ENCODE assay signal across 8 cellular contexts in genomic region chr6:10695086-10695657, GRCh38. TPM values are rescaled to one million over a fixed set of nuclear protein-coding genes. Genes with fewer than 3 reads are reported as not detected.
A peak's percentile ranks its signal among the peaks of the same experiment; 100 is the strongest.
DNase-seq lines count a peak whose midpoint lies in the region; ATAC-seq and TF ChIP-seq lines count a peak whose summit lies in the region.

No MANE protein-coding gene starts in this region.

- CTCF ChIA-PET in HEK293 (lab: Yijun Ruan, JAX): interaction anchor here (0.6 to 1.4 kb wide), 2 partner anchors 190 to 217 kb away, joined by 4 to 5 read pairs; no protein-coding TSS in a partner anchor

- ATAC-seq in T-helper 17 cell (no peak), gastroesophageal sphincter (no peak)

- peaks cover 4% of the 10 kb centered on the region; the same call in 1 of the 2 replicates for H3K4me1 ChIP-seq in HEK293 (ENCODE audit: control insufficient read depth, insufficient read depth, low read length)
- H3K4me1 ChIP-seq in gastroesophageal sphincter: peaks cover 0 to 32% (median 19%) of the 10 kb centered on the region in 3 donors

- TF ChIP-seq EP300 in gastroesophageal sphincter (IDR thresholded peaks at IDR 0.05): no peak

- H3K4me3 ChIP-seq in HEK293 (ENCODE audit: low read depth, low read length) (peak overlapping the region; percentile 92), gastroesophageal sphincter (peak overlapping the region; percentile 61 to 74), skin epidermis (peak overlapping the region; percentile 64 to 95 (median 74))

- H3K4me3 Mint-ChIP-seq in T-helper 17 cell: peak overlapping the region; percentile 96

- H3K27ac ChIP-seq in HEK293 (ENCODE audit: extremely low read depth, low read depth, low read length): peak overlapping the region; percentile 85
- peak overlapping the region; percentile 73 to 94 (median 90) for H3K27ac ChIP-seq in gastroesophageal sphincter
- peak overlapping the region; percentile 78 to 98 (median 93) for H3K27ac ChIP-seq in skin epidermis

- H3K27ac Mint-ChIP-seq in T-helper 17 cell: peak overlapping the region; percentile 100

- no peak for TF ChIP-seq POLR2A in gastroesophageal sphincter (IDR thresholded peaks at IDR 0.05)

- H3K36me3 ChIP-seq in HEK293 (ENCODE audit: control insufficient read depth in 2 of 2, insufficient read depth in 1 of 2, low read length in 2 of 2): peaks cover 18 to 33% of the 10 kb centered on the region in 2 experiments; a peak in 2 of 3 replicates
- H3K36me3 ChIP-seq in gastroesophageal sphincter: peaks cover 0 to 28% of the 10 kb centered on the region in 2 donors

- H3K36me3 Mint-ChIP-seq in T-helper 17 cell (ENCODE audit: low read depth): peaks cover 5% of the 10 kb centered on the region

- WGBS in gastroesophageal sphincter (ENCODE audit: low coverage in 1 of 2), 2 donors: 0 to 2% methylated on average over 13 to 17 of the region's 17 CpGs

- TF ChIP-seq CTCF in HEK293 (tag by site-specific recombination; IDR thresholded peaks at IDR 0.05) (no peak), gastroesophageal sphincter (IDR thresholded peaks at IDR 0.05) (no peak), GM13976 (IDR thresholded peaks at IDR 0.05; ENCODE audit: borderline replicate concordance, control extremely low read depth, extremely low read depth, insufficient read depth, missing control alignments) (no peak)

- H3K27me3 Mint-ChIP-seq in T-helper 17 cell: no peaks in the 10 kb centered on the region

- H3K9me3 ChIP-seq in HEK293 (ENCODE audit: control insufficient read depth, insufficient read depth, low read depth, low read length) (no peaks in the 10 kb centered on the region), T-helper 17 cell (ENCODE audit: control insufficient read depth, low read length, poor library complexity, severe bottlenecking) (no peaks in the 10 kb centered on the region), gastroesophageal sphincter (no peaks in the 10 kb centered on the region)

- DNase-seq in T-helper 17 cell (no peak), GDM1 (lab: John Stamatoyannopoulos, UW) (no peak), DMS79 (lab: John Stamatoyannopoulos, UW) (no peak), GM13976 (ENCODE audit: low spot score) (no peak), AML-193 (lab: John Stamatoyannopoulos, UW) (no peak)

- in situ Hi-C loops in GM13976 (cut with MboI; ENCODE audit: low sequenced_read_pairs, unreplicated experiment): no loop called here

- no peaks in the 10 kb centered on the region for H3K27me3 ChIP-seq in gastroesophageal sphincter

- POLR2A ChIA-PET in HEK293 (lab: Yijun Ruan, JAX): interaction anchor here (0.6 to 2.4 kb wide), 21 partner anchors 16 to 1428 kb away, joined by 3 to 50 read pairs (median 5); partner anchors contain the start of genes GCNT2, SYCP2L, TMEM14B and TMEM14C

- peaks cover 23% of the 10 kb centered on the region for H3K4me1 Mint-ChIP-seq in T-helper 17 cell

TF ChIP-seq in HEK293, 187 proteins besides CTCF, POLR2A, EP300 and RAD21:
- no peak for TF ChIP-seq ZNF274 (IDR thresholded peaks at IDR 0.05; ENCODE audit: low read length)
- TF ChIP-seq ZNF274 (tag by site-specific recombination; IDR thresholded peaks at IDR 0.05; ENCODE audit: borderline replicate concordance): no peak
- TF ChIP-seq ZNF776 (tag by site-specific recombination; IDR thresholded peaks at IDR 0.05; ENCODE audit: borderline replicate concordance): no peak
- TF ChIP-seq ZNF174 (tag by site-specific recombination; IDR thresholded peaks at IDR 0.05): no peak
- no peak for TF ChIP-seq SP3 (tag by site-specific recombination; IDR thresholded peaks at IDR 0.05)
- no peak for TF ChIP-seq ZFP41 (tag by site-specific recombination; IDR thresholded peaks at IDR 0.05; ENCODE audit: borderline replicate concordance)
- TF ChIP-seq ZSCAN30 (tag by site-specific recombination; IDR thresholded peaks at IDR 0.05): no peak; the same call in 1 of the 2 replicates
- TF ChIP-seq ZNF580 (tag by site-specific recombination; IDR thresholded peaks at IDR 0.05): no peak
- no peak for TF ChIP-seq ZNF501 (tag by site-specific recombination; IDR thresholded peaks at IDR 0.05)
- no peak for TF ChIP-seq ZNF114 (tag by site-specific recombination; IDR thresholded peaks at IDR 0.05)
- TF ChIP-seq ZNF223 (tag by site-specific recombination; IDR thresholded peaks at IDR 0.05): no peak
- no peak for TF ChIP-seq SETDB1 (IDR thresholded peaks at IDR 0.05; ENCODE audit: insufficient read length, low read length)
- no peak for TF ChIP-seq ZNF654 (tag by site-specific recombination; IDR thresholded peaks at IDR 0.05; ENCODE audit: low read depth)
- no peak for TF ChIP-seq ZNF140 (tag by site-specific recombination; IDR thresholded peaks at IDR 0.05)
- no peak for TF ChIP-seq ZNF214 (tag by site-specific recombination; IDR thresholded peaks at IDR 0.05; ENCODE audit: borderline replicate concordance)
- no peak for TF ChIP-seq ZNF335 (tag by site-specific recombination; conservative IDR thresholded peaks at IDR 0.05)

RNA-seq across cellular contexts. Expression of gene PAK1IP1, which starts 0.4 kb away (rescaled TPM):
- total RNA-seq in T-helper 17 cell (1 to 10 TPM; 4.3 to 6.3 TPM), gastroesophageal sphincter (10 to 100 TPM in 3 of 4 donors, 1 to 10 TPM in 1; 9.4 to 14.6 (median 12.5) TPM)

RNA-seq across cellular contexts. Expression of gene C6orf52, which starts 0.8 kb away (rescaled TPM):
- total RNA-seq in T-helper 17 cell (1 to 10 TPM in 1 of 2 donors, not detected in 1; 1.6 TPM), gastroesophageal sphincter (1 to 10 TPM in 1 of 4 donors, not detected in 3; 2.5 TPM)

RNA-seq across cellular contexts. Expression of gene TMEM14C, which starts 27.7 kb away (rescaled TPM):
- total RNA-seq in T-helper 17 cell (10 to 100 TPM; 31.5 to 37.5 TPM), gastroesophageal sphincter (100 to 1,000 TPM in 3 of 4 donors, 10 to 100 TPM in 1; 97.4 to 209 (median 150) TPM)

RNA-seq across cellular contexts. Expression of gene TMEM14B, which starts 52.4 kb away (rescaled TPM):
- total RNA-seq in T-helper 17 cell: 10 to 100 TPM; 50.8 to 59.8 TPM
- 10 to 100 TPM; 29.7 to 65.2 (median 60.5) TPM for total RNA-seq in gastroesophageal sphincter
